Comparison of ENCODE assay signal across 21 cellular contexts in genomic region chr2:169001116-169001815, GRCh38.
DNase-seq lines count a peak whose midpoint lies in the region; ATAC-seq and TF ChIP-seq lines count a peak whose summit lies in the region.
"Had no signal": no experiment of that assay in that cellular context is flagged by ENCODE, and none has a peak within 500 bp of the region (broad histone marks: within the 10 kb centered on the region; RNA-seq: fewer than 3 reads in every experiment).

No MANE protein-coding gene starts in this region.

- no peak for TF ChIP-seq CTCF in astrocyte of the cerebellum (IDR thresholded peaks at IDR 0.05; ENCODE audit: low read depth, low read length, missing control alignments)

- H3K4me3 ChIP-seq in astrocyte of the cerebellum (ENCODE audit: low read depth, low read length) = no peak overlapping the region
- H3K4me3 ChIP-seq: pancreas, Peyer's patch, vagina had no signal

- no peak for ATAC-seq in GM18519 (IDR thresholded peaks at IDR 0.05; ENCODE audit: low FRiP score, unreplicated experiment)
- no peak for ATAC-seq in GM21529 (IDR thresholded peaks at IDR 0.05; ENCODE audit: unreplicated experiment)
- ATAC-seq: naive thymus-derived CD4-positive, alpha-beta T cell; pancreas had no signal

- in situ Hi-C loops in astrocyte of the cerebellum (cut with HindIII; ENCODE audit: low sequenced_read_pairs) = no loop called here

- peak; percentile 4 for DNase-seq in stimulated activated CD4-positive, alpha-beta T cell treated with anti-CD3 and anti-CD28 coated beads, Interleukin-15, amount 100 ng/mL, for 24 hours
- DNase-seq in stimulated activated CD4-positive, alpha-beta T cell treated with anti-CD3 and anti-CD28 coated beads, Interleukin-4, amount 100 ng/mL, for 1 hour = no peak
- DNase-seq in astrocyte of the cerebellum (ENCODE audit: low read depth) = peak; percentile 19
- peak; percentile 4 for DNase-seq in hepatic stellate cell (ENCODE audit: low spot score)
- DNase-seq in GDM1 (lab: John Stamatoyannopoulos, UW) = no peak
- no peak for DNase-seq in amygdala (lab: John Stamatoyannopoulos, UW)
- DNase-seq: activated CD4-positive, alpha-beta T cell treated with anti-CD3 and anti-CD28 coated beads for 1 hour; activated CD8-positive, alpha-beta memory T cell treated with anti-CD3 and anti-CD28 coated beads, Interleukin-2, amount 50 U/mL, for 48 hours; activated gamma-delta T cell treated with Interleukin-2 at 50 U/mL for 16 hours; CD4-positive, CD25-positive, alpha-beta regulatory T cell; cortex of kidney; kidney glomerular epithelial cell; mesendoderm; naive thymus-derived CD4-positive, alpha-beta T cell; NCI-H1930; NCI-H446; pancreas; Peyer's patch had no signal

Comparison
In these comparisons a context has a peak if more than half of its experiments do, and no peak if none do; other contexts are left out.
1. DNase-seq: peak in stimulated activated CD4-positive, alpha-beta T cell treated with anti-CD3 and anti-CD28 coated beads, Interleukin-15, amount 100 ng/mL, for 24 hours (single experiment), astrocyte of the cerebellum (single experiment) and hepatic stellate cell (single experiment); none in stimulated activated CD4-positive, alpha-beta T cell treated with anti-CD3 and anti-CD28 coated beads, Interleukin-4, amount 100 ng/mL, for 1 hour (single experiment), GDM1 (single experiment) and amygdala (0 of 56).